8 cellular contexts compared by ENCODE assay signal in the genomic region with DNA sequence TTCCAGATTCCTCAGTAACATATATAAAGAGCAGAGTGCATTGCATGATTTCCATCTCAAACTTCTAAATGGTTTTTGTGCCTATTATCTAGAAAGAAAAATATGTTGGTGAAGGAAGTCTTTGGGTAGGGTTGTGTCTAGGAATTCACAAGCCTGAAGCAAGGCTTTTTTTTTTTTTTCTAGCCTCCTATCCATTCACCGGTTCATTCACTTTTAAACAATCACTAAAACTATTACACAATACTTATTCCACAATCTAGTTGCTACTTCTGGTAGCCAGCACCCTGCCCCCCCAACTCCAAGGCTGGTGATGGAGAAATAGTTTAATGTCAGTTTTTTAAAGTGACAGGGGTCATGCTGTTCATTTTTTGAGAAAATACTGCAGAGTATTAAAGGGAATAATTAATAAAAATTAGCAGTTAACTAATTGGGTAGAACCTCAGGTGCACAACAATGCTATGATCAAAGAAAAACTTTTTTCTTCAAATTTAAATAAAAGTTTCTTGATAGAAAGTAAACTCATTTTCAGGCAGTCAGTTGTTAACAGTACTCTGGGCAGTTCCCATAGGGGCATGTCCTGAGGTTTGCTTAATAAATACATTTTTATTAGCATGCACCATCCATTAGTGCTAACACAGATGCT. TPM values are rescaled to one million over a fixed set of nuclear protein-coding genes. Genes with fewer than 3 reads are reported as not detected.
DNase-seq lines count a peak whose midpoint lies in the region; ATAC-seq and TF ChIP-seq lines count a peak whose summit lies in the region.

No MANE protein-coding gene starts in this region.

- H3K4me3 ChIP-seq in heart right ventricle (peak overlapping the region in 9 of 10 donors; percentile 29 to 95 (median 51)), kidney epithelial cell (ENCODE audit: low read depth, low read length) (peak overlapping the region; percentile 47), thoracic aorta (peak overlapping the region; percentile 74)

- peaks cover 3 to 62% (median 54%) of the 10 kb centered on the region in 9 donors for H3K4me1 ChIP-seq in heart right ventricle
- peaks cover 39 to 53% of the 10 kb centered on the region in 2 donors for H3K4me1 ChIP-seq in thoracic aorta (ENCODE audit: control insufficient read depth in 1 of 2, low read depth in 2 of 2)

- H3K27me3 ChIP-seq in heart right ventricle (no peaks in the 10 kb centered on the region), kidney epithelial cell (ENCODE audit: control insufficient read depth, insufficient read depth, low read length) (no peaks in the 10 kb centered on the region), thoracic aorta (replicated peaks; ENCODE audit: insufficient read depth) (no peaks in the 10 kb centered on the region)

- no peak for ATAC-seq in heart right ventricle
- no peak for ATAC-seq in thoracic aorta (ENCODE audit: insufficient number of reproducible peaks, low FRiP score, low read depth)
- ATAC-seq in HG03097 (IDR thresholded peaks at IDR 0.05; ENCODE audit: low FRiP score, unreplicated experiment), result no peak
- no peak for ATAC-seq in HG02852 (IDR thresholded peaks at IDR 0.05; ENCODE audit: unreplicated experiment)

- H3K27ac ChIP-seq in heart right ventricle (peak overlapping the region; percentile 91 to 100 (median 99)), adipose tissue (ENCODE audit: low read depth, low read length) (peak overlapping the region; percentile 76), thoracic aorta (peak overlapping the region; percentile 94 to 98)

- TF ChIP-seq CTCF in heart right ventricle (IDR thresholded peaks at IDR 0.05) (no peak), kidney epithelial cell (IDR thresholded peaks at IDR 0.05; ENCODE audit: insufficient read depth, low read length, poor library complexity, severe bottlenecking) (no peak), thoracic aorta (IDR thresholded peaks at IDR 0.05) (no peak)

- no peaks in the 10 kb centered on the region for H3K9me3 ChIP-seq in heart right ventricle
- no peaks in the 10 kb centered on the region for H3K9me3 ChIP-seq in thoracic aorta

- H3K36me3 ChIP-seq in heart right ventricle (peaks cover 0 to 16% (median 0%) of the 10 kb centered on the region in 9 donors), kidney epithelial cell (ENCODE audit: control insufficient read depth, insufficient read depth, low read length) (no peaks in the 10 kb centered on the region), thoracic aorta (no peaks in the 10 kb centered on the region)

- intact Hi-C loops in heart right ventricle (cut with DNase I) (loop anchor here in 8 of 10 donors (2.0 to 10.0 kb wide), 11 partner anchors 54 to 496 kb away; no protein-coding TSS in a partner anchor), cardiac septum (cut with DNase I) (loop anchor here (2.0 kb wide), 3 partner anchors 14 to 100 kb away; no protein-coding TSS in a partner anchor)

- 0 to 15% methylated on average over 1 of the region's 1 CpG for WGBS in heart right ventricle, 2 donors
- 3 to 12% (median 6%) methylated on average over 1 of the region's 1 CpG for WGBS in adipose tissue, 3 donors

- DNase-seq in heart right ventricle (no peak), cardiac septum (ENCODE audit: low spot score) (no peak), kidney epithelial cell (ENCODE audit: low read depth) (no peak), thoracic aorta (ENCODE audit: low spot score) (no peak), NCI-H510A (lab: John Stamatoyannopoulos, UW) (no peak)

RNA-seq across cellular contexts. Expression of a gene that starts 10.9 kb away (rescaled TPM):
- 100 to 1,000 TPM in 6 of 10 donors, 10 to 100 TPM in 4; 78.2 to 181 (median 104) TPM for total RNA-seq in heart right ventricle
- polyA plus RNA-seq in heart right ventricle, result 10 to 100 TPM; 50.6 to 54.0 TPM
- total RNA-seq in cardiac septum, result 65.6 TPM
- 100 to 1,000 TPM in 1 of 3 donors, 10 to 100 TPM in 2; 51.2 to 135 (median 51.5) TPM for polyA plus RNA-seq in adipose tissue
- 85.5 and 88.5 TPM in 2 replicates for total RNA-seq in kidney epithelial cell
- total RNA-seq in thoracic aorta, result 100 to 1,000 TPM; 114 to 175 TPM
